In the genomic region with DNA sequence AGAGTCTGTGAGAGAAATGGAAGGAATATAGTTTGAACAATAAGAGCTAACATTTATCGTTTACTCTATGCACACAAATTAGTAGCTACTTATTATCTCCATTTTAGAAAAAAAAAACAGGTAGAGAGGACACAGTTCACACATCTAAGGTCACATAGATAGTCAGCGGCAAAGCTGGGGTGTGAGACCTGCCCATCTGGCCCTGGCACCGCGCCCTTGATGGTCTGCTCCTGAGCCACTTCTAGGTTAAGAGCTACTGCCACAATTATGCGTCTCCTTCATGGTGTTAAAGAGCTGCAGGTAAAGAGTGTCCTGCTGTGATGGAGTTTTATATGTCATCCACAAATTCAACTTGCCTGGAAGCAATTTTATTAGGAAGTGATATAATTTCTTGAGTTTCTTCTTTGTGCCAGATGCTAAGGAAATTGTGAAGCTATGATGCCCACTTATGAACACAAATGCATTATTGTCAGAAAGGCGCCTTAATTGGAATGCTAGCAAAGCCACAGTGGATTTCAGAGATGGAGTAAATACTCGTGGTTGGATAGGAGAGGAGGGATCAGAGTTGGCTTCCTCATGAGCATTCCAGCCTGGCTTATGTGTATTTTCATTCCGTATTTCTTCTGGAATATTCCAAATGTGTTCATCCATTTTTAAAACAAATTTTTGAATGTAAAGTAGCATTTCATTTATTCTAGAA, we compare ENCODE assay signal across 20 cellular contexts. TPM values are rescaled to one million over a fixed set of nuclear protein-coding genes. Genes with fewer than 3 reads are reported as not detected.
DNase-seq lines count a peak whose midpoint lies in the region; ATAC-seq and TF ChIP-seq lines count a peak whose summit lies in the region.
"Had no signal": no experiment of that assay in that cellular context is flagged by ENCODE, and none has a peak within 500 bp of the region (broad histone marks: within the 10 kb centered on the region; RNA-seq: fewer than 3 reads in every experiment).

No MANE protein-coding gene starts in this region.

- no peak for TF ChIP-seq CTCF in Caco-2 (IDR thresholded peaks at IDR 0.05; ENCODE audit: insufficient read depth in 1 of 2, low read depth in 1 of 2, low read length in 1 of 2, severe bottlenecking in 1 of 2, unreplicated experiment in 1 of 2)

- H3K9me3 ChIP-seq in GM23248 (ENCODE audit: low read depth) (no peaks in the 10 kb centered on the region), Caco-2 (no peaks in the 10 kb centered on the region)

- H3K9me2 ChIP-seq in GM23248 (ENCODE audit: insufficient read depth), result no peaks in the 10 kb centered on the region

- no peaks in the 10 kb centered on the region for H4K20me1 ChIP-seq in GM23248 (ENCODE audit: insufficient read depth)

- no peak for ATAC-seq in sciatic nerve
- no peak for ATAC-seq in GM19328 (IDR thresholded peaks at IDR 0.05; ENCODE audit: unreplicated experiment)
- ATAC-seq: Panc1 had no signal

- BruUV-seq in Caco-2 (replicated peaks; lab: Mats Ljungman, UMichigan), result no TSS peak

- no peak overlapping the region for H2AFZ ChIP-seq in GM23248

- no peak overlapping the region for H3K27ac Mint-ChIP-seq in Caco-2 (ENCODE audit: unreplicated experiment)
- H3K27ac Mint-ChIP-seq: HFFc6 had no signal

- no peak overlapping the region for H3K27ac ChIP-seq in GM23248

- DNase-seq in NCI-H345 treated with DMSO at 0.1 percent for 48 hours (lab: John Stamatoyannopoulos, UW; ENCODE audit: unreplicated experiment) (peak; percentile 10), NCI-H345 (lab: John Stamatoyannopoulos, UW) (no peak), GM23248 (peak; percentile 34), ecto neural progenitor cell (ENCODE audit: low spot score) (peak; percentile 27), sciatic nerve (ENCODE audit: low spot score) (peak; percentile 45), Caco-2 (no peak)
- DNase-seq: AML-193, COR-L47, DMS53, H7, HFFc6, KG1, MV-4-11, NCI-H1436 treated with DMSO at 0.1 percent for 48 hours, NCI-H2029, NCI-H2171 treated with DMSO at 0.1 percent for 48 hours, NCI-H510A treated with DMSO at 0.1 percent for 48 hours, SW 1271 had no signal

- H3F3A ChIP-seq in GM23248 (ENCODE audit: insufficient read depth), result no peaks in the 10 kb centered on the region

- POLR2A ChIA-PET in Caco-2 (lab: Charles Lee), result no interaction called here

- CTCF ChIA-PET in Caco-2 (lab: Charles Lee), result no interaction called here

- in situ Hi-C loops in GM23248 (cut with MboI), result no loop called here

- H3K27me3 Mint-ChIP-seq in Caco-2 (ENCODE audit: insufficient read depth, unreplicated experiment), result peaks cover 3% of the 10 kb centered on the region

- H3K4me2 ChIP-seq in GM23248 (ENCODE audit: unreplicated experiment), result no peak overlapping the region

- no peaks in the 10 kb centered on the region for H3K4me1 Mint-ChIP-seq in Caco-2 (ENCODE audit: low read depth, unreplicated experiment)

- H3K4me1 ChIP-seq in GM23248 (ENCODE audit: insufficient read depth) (no peaks in the 10 kb centered on the region), Caco-2 (no peaks in the 10 kb centered on the region)

- 46 to 51% methylated on average over 8 of the region's 8 CpGs for WGBS in GM23248 (ENCODE audit: low coverage in 1 of 2, low lambda C conversion rate in 2 of 2, missing lambda C conversion rate in 2 of 2), 2 experiments

- H3K4me3 Mint-ChIP-seq in Caco-2 (ENCODE audit: unreplicated experiment), result no peak overlapping the region
- H3K4me3 Mint-ChIP-seq: HFFc6 had no signal

- no peaks in the 10 kb centered on the region for H3K79me2 ChIP-seq in GM23248 (ENCODE audit: insufficient read depth)

- H3K36me3 ChIP-seq in GM23248 (ENCODE audit: low read depth), result no peaks in the 10 kb centered on the region
- no peaks in the 10 kb centered on the region for H3K36me3 ChIP-seq in Caco-2 (ENCODE audit: control insufficient read depth, insufficient read depth, low read length)

- intact Hi-C loops in sciatic nerve (cut with DNase I), result no loop called here
- intact Hi-C loops in Caco-2 (cut with micrococcal nuclease; ENCODE audit: unreplicated experiment), result no loop called here

- 0 out of 2 replicates have a peak, but pooled peaks cover 3% of the 10 kb centered on the region for H3K27me3 ChIP-seq in GM23248 (replicated peaks; ENCODE audit: insufficient read depth)
- no peaks in the 10 kb centered on the region for H3K27me3 ChIP-seq in Caco-2 (replicated peaks; ENCODE audit: control insufficient read depth, insufficient read depth, low read length)

- H3K9me3 Mint-ChIP-seq in Caco-2 (ENCODE audit: unreplicated experiment), result no peaks in the 10 kb centered on the region

- no peaks in the 10 kb centered on the region for H3K36me3 Mint-ChIP-seq in Caco-2 (ENCODE audit: insufficient read depth, unreplicated experiment)

- H3K9ac ChIP-seq in GM23248, result no peak overlapping the region

- H3K4me3 ChIP-seq in GM23248 (no peak overlapping the region), Caco-2 (ENCODE audit: low read depth, low read length) (no peak overlapping the region)

RNA-seq across cellular contexts. Expression of gene MFSD6L, which starts 21.3 kb away (rescaled TPM):
- not detected in 2 replicates for total RNA-seq in GM23248 (2014; rRNA removed; shearing (Covaris generic))
- polyA plus RNA-seq in GM23248 (2016; fragmentation: Nextera tagmentation; extraction: Ambion mirVana), result not detected in 2 replicates
- total RNA-seq in sciatic nerve (not detected), Caco-2 (2022) (not detected in 2 replicates)
- total RNA-seq: H7, HFFc6 had no signal

RNA-seq across cellular contexts. Expression of gene PIK3R6, which starts 47.0 kb away (rescaled TPM):
- total RNA-seq in GM23248 (2014; rRNA removed; shearing (Covaris generic)), result under 0.01 and 0.43 TPM in 2 replicates
- polyA plus RNA-seq in GM23248 (2016; fragmentation: Nextera tagmentation; extraction: Ambion mirVana), result 0.46 and 0.63 TPM in 2 replicates
- total RNA-seq in sciatic nerve (2.1 TPM), Caco-2 (2022) (not detected in 2 replicates)
- total RNA-seq: HFFc6 had no signal

Comparison
In these comparisons a context has a peak if more than half of its experiments do, and no peak if none do; other contexts are left out.
1. DNase-seq: peak in NCI-H345 treated with DMSO at 0.1 percent for 48 hours (single experiment), GM23248 (single experiment), ecto neural progenitor cell (single experiment) and sciatic nerve (single experiment); none in NCI-H345 (single experiment) and Caco-2 (0 of 2).